In genomic region chr9:122364117-122364782, GRCh38 we compare ENCODE assay signal across 12 cellular contexts. TPM values are rescaled to one million over a fixed set of nuclear protein-coding genes. Genes with fewer than 3 reads are reported as not detected.
"Had no signal": no experiment of that assay in that cellular context is flagged by ENCODE, and none has a peak within 500 bp of the region (broad histone marks: within the 10 kb centered on the region; RNA-seq: fewer than 3 reads in every experiment).

No MANE protein-coding gene starts in this region.

- H3K4me1 Mint-ChIP-seq: activated CD4-positive, alpha-beta T cell treated with anti-CD3 and anti-CD28 coated beads, Interleukin-2, amount 10 ng/mL, durations not matched to agents 7 days and 5 days had no signal

- DNase-seq: activated CD4-positive, alpha-beta T cell treated with anti-CD3 and anti-CD28 coated beads, Interleukin-2, amount 10 ng/mL, durations not matched to agents 7 days and 5 days; activated CD4-positive, CD25-positive, alpha-beta regulatory T cell; activated CD8-positive, alpha-beta memory T cell treated with anti-CD3 and anti-CD28 coated beads for 24 hours; activated naive CD4-positive, alpha-beta T cell treated with anti-CD3 and anti-CD28 coated beads for 36 hours; cerebellar nuclear complex; naive B cell; right cardiac atrium; stimulated activated CD4-positive, alpha-beta T cell treated with anti-CD3 and anti-CD28 coated beads, Interleukin-2, amount 100 ng/mL, for 24 hours; stimulated activated naive B cell treated with anti-CD40 and anti-IgM and Interleukin-4, amounts not matched to agents 10 μg/mL and 1 μg/mL and 100 μg/mL, for 72 hours; T-helper 2 cell had no signal

- H3K4me1 ChIP-seq: tibial nerve had no signal

- H3K4me3 Mint-ChIP-seq: activated CD4-positive, alpha-beta T cell treated with anti-CD3 and anti-CD28 coated beads, Interleukin-2, amount 10 ng/mL, durations not matched to agents 7 days and 5 days; activated naive CD4-positive, alpha-beta T cell treated with anti-CD3 and anti-CD28 coated beads for 36 hours; naive B cell; stimulated activated naive B cell treated with anti-CD40 and anti-IgM and Interleukin-4, amounts not matched to agents 10 μg/mL and 1 μg/mL and 100 μg/mL, for 72 hours had no signal

- H3K9me3 Mint-ChIP-seq: activated CD4-positive, alpha-beta T cell treated with anti-CD3 and anti-CD28 coated beads, Interleukin-2, amount 10 ng/mL, durations not matched to agents 7 days and 5 days had no signal

- H3K36me3 Mint-ChIP-seq: naive B cell had no signal

- H3K36me3 ChIP-seq: tibial nerve had no signal

- H3K27me3 ChIP-seq: tibial nerve had no signal

- H3K27ac Mint-ChIP-seq: activated CD4-positive, alpha-beta T cell treated with anti-CD3 and anti-CD28 coated beads, Interleukin-2, amount 10 ng/mL, durations not matched to agents 7 days and 5 days; activated naive CD4-positive, alpha-beta T cell treated with anti-CD3 and anti-CD28 coated beads for 36 hours; naive B cell; stimulated activated naive B cell treated with anti-CD40 and anti-IgM and Interleukin-4, amounts not matched to agents 10 μg/mL and 1 μg/mL and 100 μg/mL, for 72 hours had no signal

- ATAC-seq: stimulated activated naive B cell treated with anti-CD40 and anti-IgM and Interleukin-4, amounts not matched to agents 10 μg/mL and 1 μg/mL and 100 μg/mL, for 72 hours had no signal

- H3K27me3 Mint-ChIP-seq: activated CD4-positive, alpha-beta T cell treated with anti-CD3 and anti-CD28 coated beads, Interleukin-2, amount 10 ng/mL, durations not matched to agents 7 days and 5 days; naive B cell; stimulated activated naive B cell treated with anti-CD40 and anti-IgM and Interleukin-4, amounts not matched to agents 10 μg/mL and 1 μg/mL and 100 μg/mL, for 72 hours had no signal

- H3K27ac ChIP-seq: hepatocyte, tibial nerve had no signal

- H3K4me3 ChIP-seq: hepatocyte, tibial nerve had no signal

RNA-seq across cellular contexts. Expression of gene PTGS1, which starts 6.6 kb away (rescaled TPM):
- total RNA-seq: activated CD4-positive, alpha-beta T cell treated with anti-CD3 and anti-CD28 coated beads, Interleukin-2, amount 10 ng/mL, durations not matched to agents 7 days and 5 days; activated naive CD4-positive, alpha-beta T cell treated with anti-CD3 and anti-CD28 coated beads for 36 hours had no signal
